8 cellular contexts compared by ENCODE assay signal in genomic region chr1:8026153-8026975, GRCh38. TPM values are rescaled to one million over a fixed set of nuclear protein-coding genes. Genes with fewer than 3 reads are reported as not detected.
DNase-seq lines count a peak whose midpoint lies in the region; ATAC-seq and TF ChIP-seq lines count a peak whose summit lies in the region.

Gene ERRFI1, minus strand, starts transcription at chr1:8026309. Its CDS starts 10,690 bp downstream, at chr1:8015619.

- peaks cover 8% of the 10 kb centered on the region; the same call in 1 of the 2 replicates for H3K27me3 ChIP-seq in BE2C

- H3K27me3 Mint-ChIP-seq in activated T-cell treated with anti-CD3 and anti-CD28 coated beads, Interleukin-2, amount 50 U/mL, for 4 hours (ENCODE audit: low read depth) = peaks cover 14% of the 10 kb centered on the region

- DNase-seq in BE2C (peak; percentile 86), NOMO-1 treated with DMSO at 0.1 percent for 48 hours (lab: John Stamatoyannopoulos, UW; ENCODE audit: unreplicated experiment) (peak; percentile 74), epithelial cell of proximal tubule (ENCODE audit: low read depth) (no peak), mucosa of descending colon (peak; percentile 95 to 97 (median 95))
- DNase-seq in activated T-cell treated with anti-CD3 and anti-CD28 coated beads, Interleukin-2, amount 50 U/mL, for 4 hours = peak; percentile 85
- DNase-seq in stimulated activated CD8-positive, alpha-beta memory T cell treated with anti-CD3 and anti-CD28 coated beads, Interleukin-2, amount 100 ng/mL, for 48 hours (ENCODE audit: low read depth in 2 of 2) = peak; percentile 84 to 85

- H3K9me3 Mint-ChIP-seq in activated T-cell treated with anti-CD3 and anti-CD28 coated beads, Interleukin-2, amount 50 U/mL, for 4 hours = no peaks in the 10 kb centered on the region

- intact Hi-C loops in mucosa of descending colon (cut with DNase I, micrococcal nuclease) = loop anchor here in 1 of 2 donors (10.0 kb wide), 1 partner anchor 108 kb away; no protein-coding TSS in a partner anchor

- TF ChIP-seq CTCF in BE2C (IDR thresholded peaks at IDR 0.05; ENCODE audit: low read depth, low read length) (no peak), epithelial cell of proximal tubule (conservative IDR thresholded peaks at IDR 0.05; ENCODE audit: low read depth, low read length) (no peak), mucosa of descending colon (IDR thresholded peaks at IDR 0.05) (no peak)

- no peaks in the 10 kb centered on the region for H3K36me3 ChIP-seq in BE2C
- no peaks in the 10 kb centered on the region for H3K36me3 ChIP-seq in mucosa of descending colon (ENCODE audit: low read depth)

- H3K4me1 ChIP-seq in BE2C (no peaks in the 10 kb centered on the region), mucosa of descending colon (ENCODE audit: low read depth) (peaks cover 20% of the 10 kb centered on the region)

- peak within 1 kb of the TSS; percentile 77 for H3K4me3 Mint-ChIP-seq in activated T-cell treated with anti-CD3 and anti-CD28 coated beads, Interleukin-2, amount 50 U/mL, for 4 hours

- no peaks in the 10 kb centered on the region for H3K36me3 Mint-ChIP-seq in activated T-cell treated with anti-CD3 and anti-CD28 coated beads, Interleukin-2, amount 50 U/mL, for 4 hours (ENCODE audit: insufficient read depth)

- ATAC-seq in GM19351 (IDR thresholded peaks at IDR 0.05; ENCODE audit: unreplicated experiment) (peak; percentile 83), HG03565 (IDR thresholded peaks at IDR 0.05; ENCODE audit: unreplicated experiment) (peak; percentile 62), mucosa of descending colon (peak; percentile 94)
- peak; percentile 98 for ATAC-seq in activated T-cell treated with anti-CD3 and anti-CD28 coated beads, Interleukin-2, amount 50 U/mL, for 4 hours

- no peaks in the 10 kb centered on the region for H3K9me3 ChIP-seq in BE2C
- H3K9me3 ChIP-seq in mucosa of descending colon = no peaks in the 10 kb centered on the region

- H3K4me3 ChIP-seq in BE2C (ENCODE audit: low read depth, low read length) (peak within 1 kb of the TSS; percentile 58), epithelial cell of proximal tubule (ENCODE audit: low read depth, low read length) (peak within 1 kb of the TSS; percentile 74), mucosa of descending colon (peak within 1 kb of the TSS; percentile 79)

- peaks cover 9% of the 10 kb centered on the region for H3K4me1 Mint-ChIP-seq in activated T-cell treated with anti-CD3 and anti-CD28 coated beads, Interleukin-2, amount 50 U/mL, for 4 hours (ENCODE audit: low read depth)

RNA-seq across cellular contexts. Expression of gene ERRFI1, which starts in this region (rescaled TPM):
- 9.3 TPM for polyA plus RNA-seq in BE2C (2012; ENCODE audit: insufficient read depth, insufficient read length, low read depth)
- 1 to 10 TPM; 2.9 to 4.6 (median 3.3) TPM for total RNA-seq in activated T-cell treated with anti-CD3 and anti-CD28 coated beads, Interleukin-2, amount 50 U/mL, for 4 hours
- total RNA-seq in epithelial cell of proximal tubule = 120 and 135 TPM in 2 replicates
- total RNA-seq in mucosa of descending colon = 10 to 100 TPM; 48.5 to 84.0 (median 50.2) TPM

Comparison
In these comparisons a context has a peak if more than half of its experiments do, and no peak if none do; other contexts are left out.
1. RNA of gene ERRFI1 (total RNA-seq): 120 to 135 TPM in epithelial cell of proximal tubule and 48.5 to 84.0 TPM in mucosa of descending colon; 2.9 to 4.6 TPM in activated T-cell treated with anti-CD3 and anti-CD28 coated beads, Interleukin-2, amount 50 U/mL, for 4 hours; every median in the first group is over 4 times any median in the second.
2. Peak in every context shown above with its lines, with median percentiles within 50 percentile points of each other: H3K4me3 ChIP-seq and ATAC-seq.